Comparison of ENCODE assay signal across 8 cellular contexts in genomic region chr11:59753650-59754493, GRCh38. TPM values are rescaled to one million over a fixed set of nuclear protein-coding genes. Genes with fewer than 3 reads are reported as not detected.
DNase-seq lines count a peak whose midpoint lies in the region; ATAC-seq and TF ChIP-seq lines count a peak whose summit lies in the region.

No MANE protein-coding gene starts in this region.

- peak overlapping the region; percentile 65 to 98 (median 86) for H3K4me3 ChIP-seq in esophagus squamous epithelium

- no peak for TF ChIP-seq POLR2A in esophagus squamous epithelium (IDR thresholded peaks at IDR 0.05)

- 22 to 27% methylated on average over 34 to 39 of the region's 47 CpGs for WGBS in esophagus squamous epithelium, 2 donors

- ATAC-seq in GM21381 (IDR thresholded peaks at IDR 0.05; ENCODE audit: unreplicated experiment) (peak; percentile 65), naive B cell (ENCODE audit: low read depth in 2 of 2) (peak; percentile 64 to 72)
- peak; percentile 67 to 69 for ATAC-seq in activated T-cell treated with anti-CD3 and anti-CD28 coated beads, Interleukin-2, amount 50 U/mL, for 4 hours
- ATAC-seq in stimulated activated effector memory CD8-positive, alpha-beta T cell treated with anti-CD3 and anti-CD28 coated beads, Interleukin-12 subunit alpha, Interleukin-12 subunit beta, amount 100 ng/mL, for 72 hours: peak; percentile 83

- no peaks in the 10 kb centered on the region for H3K9me3 ChIP-seq in esophagus squamous epithelium

- H3K27me3 ChIP-seq in esophagus squamous epithelium: no peaks in the 10 kb centered on the region

- intact Hi-C loops in esophagus squamous epithelium (cut with DNase I): loop anchor here (5.0 kb wide), 1 partner anchor 48 kb away; no protein-coding TSS in a partner anchor

- H3K36me3 ChIP-seq in esophagus squamous epithelium: no peaks in the 10 kb centered on the region

- peak overlapping the region; percentile 7 to 96 (median 82) for H3K27ac Mint-ChIP-seq in naive B cell
- H3K27ac Mint-ChIP-seq in stimulated activated effector memory CD8-positive, alpha-beta T cell treated with anti-CD3 and anti-CD28 coated beads, Interleukin-12 subunit alpha, Interleukin-12 subunit beta, amount 100 ng/mL, for 72 hours: peak overlapping the region; percentile 88

- H3K36me3 Mint-ChIP-seq in activated T-cell treated with anti-CD3 and anti-CD28 coated beads, Interleukin-2, amount 50 U/mL, for 4 hours (ENCODE audit: insufficient read depth): no peaks in the 10 kb centered on the region
- H3K36me3 Mint-ChIP-seq in naive B cell: no peaks in the 10 kb centered on the region
- peaks cover 7% of the 10 kb centered on the region for H3K36me3 Mint-ChIP-seq in stimulated activated effector memory CD8-positive, alpha-beta T cell treated with anti-CD3 and anti-CD28 coated beads, Interleukin-12 subunit alpha, Interleukin-12 subunit beta, amount 100 ng/mL, for 72 hours

- DNase-seq in D341Med (ENCODE audit: low spot score) (peak; percentile 88), HUDEP-2 (lab: John Stamatoyannopoulos, UW; ENCODE audit: unreplicated experiment in 76 of 76) (peak in 71 of 76 experiments; percentile 19 to 84 (median 66)), OCI-M2 (lab: John Stamatoyannopoulos, UW; ENCODE audit: unreplicated experiment) (peak; percentile 33), esophagus squamous epithelium (lab: John Stamatoyannopoulos, UW) (peak; percentile 30), naive B cell (peak; percentile 77)
- DNase-seq in activated T-cell treated with anti-CD3 and anti-CD28 coated beads, Interleukin-2, amount 50 U/mL, for 4 hours: peak; percentile 80
- peak; percentile 80 to 93 for DNase-seq in stimulated activated effector memory CD8-positive, alpha-beta T cell treated with anti-CD3 and anti-CD28 coated beads, Interleukin-12 subunit alpha, Interleukin-12 subunit beta, amount 100 ng/mL, for 72 hours (ENCODE audit: low spot score in 2 of 2)

- H3K4me1 ChIP-seq in esophagus squamous epithelium: peaks cover 5 to 38% (median 11%) of the 10 kb centered on the region in 3 donors

- peaks cover 8% of the 10 kb centered on the region for H3K27me3 Mint-ChIP-seq in activated T-cell treated with anti-CD3 and anti-CD28 coated beads, Interleukin-2, amount 50 U/mL, for 4 hours (ENCODE audit: low read depth)
- peaks cover 0 to 14% (median 7%) of the 10 kb centered on the region in 3 donors for H3K27me3 Mint-ChIP-seq in naive B cell

- peaks cover 23% of the 10 kb centered on the region for H3K4me1 Mint-ChIP-seq in activated T-cell treated with anti-CD3 and anti-CD28 coated beads, Interleukin-2, amount 50 U/mL, for 4 hours (ENCODE audit: low read depth)
- H3K4me1 Mint-ChIP-seq in naive B cell: peaks cover 24 to 35% (median 26%) of the 10 kb centered on the region in 3 donors
- H3K4me1 Mint-ChIP-seq in stimulated activated effector memory CD8-positive, alpha-beta T cell treated with anti-CD3 and anti-CD28 coated beads, Interleukin-12 subunit alpha, Interleukin-12 subunit beta, amount 100 ng/mL, for 72 hours: peaks cover 40% of the 10 kb centered on the region

- TF ChIP-seq CTCF in esophagus squamous epithelium (IDR thresholded peaks at IDR 0.05): peak; percentile 89 to 98 (median 94)

- peak overlapping the region; percentile 90 for H3K4me3 Mint-ChIP-seq in activated T-cell treated with anti-CD3 and anti-CD28 coated beads, Interleukin-2, amount 50 U/mL, for 4 hours
- peak overlapping the region; percentile 92 to 99 (median 96) for H3K4me3 Mint-ChIP-seq in naive B cell
- peak overlapping the region; percentile 95 for H3K4me3 Mint-ChIP-seq in stimulated activated effector memory CD8-positive, alpha-beta T cell treated with anti-CD3 and anti-CD28 coated beads, Interleukin-12 subunit alpha, Interleukin-12 subunit beta, amount 100 ng/mL, for 72 hours

- H3K27ac ChIP-seq in esophagus squamous epithelium: peak overlapping the region; percentile 95 to 98 (median 95)

- no peaks in the 10 kb centered on the region for H3K9me3 Mint-ChIP-seq in activated T-cell treated with anti-CD3 and anti-CD28 coated beads, Interleukin-2, amount 50 U/mL, for 4 hours
- no peaks in the 10 kb centered on the region for H3K9me3 Mint-ChIP-seq in naive B cell
- no peaks in the 10 kb centered on the region for H3K9me3 Mint-ChIP-seq in stimulated activated effector memory CD8-positive, alpha-beta T cell treated with anti-CD3 and anti-CD28 coated beads, Interleukin-12 subunit alpha, Interleukin-12 subunit beta, amount 100 ng/mL, for 72 hours

RNA-seq across cellular contexts. Expression of gene STX3, which starts 1.3 kb away (rescaled TPM):
- 1 to 10 TPM; 5.6 to 6.3 (median 5.6) TPM for total RNA-seq in activated T-cell treated with anti-CD3 and anti-CD28 coated beads, Interleukin-2, amount 50 U/mL, for 4 hours
- 10 to 100 TPM; 12.9 to 25.6 (median 19.3) TPM for total RNA-seq in esophagus squamous epithelium
- polyA plus RNA-seq in naive B cell (ENCODE audit: low read depth in 6 of 6): 1 to 10 TPM; 3.8 to 7.2 (median 5.7) TPM

RNA-seq across cellular contexts. Expression of gene OR10V1, which starts 40.2 kb away (rescaled TPM):
- total RNA-seq in activated T-cell treated with anti-CD3 and anti-CD28 coated beads, Interleukin-2, amount 50 U/mL, for 4 hours: not detected
- total RNA-seq in esophagus squamous epithelium: not detected
- not detected for polyA plus RNA-seq in naive B cell (ENCODE audit: low read depth in 6 of 6)

RNA-seq across cellular contexts. Expression of gene MRPL16, which starts 56.7 kb away (rescaled TPM):
- 10 to 100 TPM; 80.3 to 89.6 (median 81.2) TPM for total RNA-seq in activated T-cell treated with anti-CD3 and anti-CD28 coated beads, Interleukin-2, amount 50 U/mL, for 4 hours
- 10 to 100 TPM; 31.4 to 41.6 (median 40.3) TPM for total RNA-seq in esophagus squamous epithelium
- polyA plus RNA-seq in naive B cell (ENCODE audit: low read depth in 6 of 6): 10 to 100 TPM; 61.8 to 95.9 (median 84.3) TPM

Comparison
In these comparisons a context has a peak if more than half of its experiments do, and no peak if none do; other contexts are left out.
1. Peak in every context shown above with its lines: DNase-seq, ATAC-seq, H3K4me3 ChIP-seq and H3K27ac ChIP-seq.
2. DNase-seq: peak in every context shown above with its lines; median percentile 88 in D341Med; 86 in stimulated activated effector memory CD8-positive, alpha-beta T cell treated with anti-CD3 and anti-CD28 coated beads, Interleukin-12 subunit alpha, Interleukin-12 subunit beta, amount 100 ng/mL, for 72 hours; 80 in activated T-cell treated with anti-CD3 and anti-CD28 coated beads, Interleukin-2, amount 50 U/mL, for 4 hours; 77 in naive B cell; 66 in HUDEP-2; 33 in OCI-M2; 30 in esophagus squamous epithelium.